Comparison of ENCODE assay signal across 1 cellular context in the genomic region with DNA sequence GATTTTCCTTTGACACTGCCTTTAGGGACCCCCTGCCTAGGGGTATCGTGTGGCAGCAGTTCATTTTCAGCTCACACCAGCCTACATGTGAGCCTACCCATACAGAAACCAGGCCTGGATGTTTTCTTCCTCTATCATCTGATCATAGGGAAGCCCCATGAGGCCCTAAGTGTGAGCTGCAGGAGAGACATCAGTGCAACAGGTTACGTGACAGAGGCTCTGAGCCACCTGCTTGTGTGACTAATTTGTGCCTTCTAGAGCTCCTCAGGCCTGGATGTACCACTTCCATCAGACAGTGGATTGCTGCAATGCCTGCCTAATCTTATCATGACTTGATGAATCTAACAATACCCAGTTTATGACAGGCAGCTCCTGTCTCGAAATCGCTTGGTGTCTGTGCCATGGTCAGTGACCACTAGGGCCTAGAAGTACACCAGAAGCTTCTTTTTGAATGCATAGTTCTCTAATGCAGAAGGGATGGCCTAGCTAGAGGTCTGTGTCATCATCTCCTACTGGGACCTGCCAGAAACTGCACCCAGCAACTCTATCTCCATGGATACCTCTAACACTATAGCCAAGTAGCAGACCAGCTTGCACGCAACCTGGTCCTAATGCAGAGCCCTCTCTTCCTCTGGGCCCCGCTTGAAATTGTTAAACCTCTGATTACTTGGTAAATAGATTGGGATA.
TF ChIP-seq lines count a peak whose summit lies in the region.

No MANE protein-coding gene starts in this region.

TF ChIP-seq in GM12878, 131 proteins besides CTCF, POLR2A, EP300 and RAD21:
- TF ChIP-seq, protein P1, sequence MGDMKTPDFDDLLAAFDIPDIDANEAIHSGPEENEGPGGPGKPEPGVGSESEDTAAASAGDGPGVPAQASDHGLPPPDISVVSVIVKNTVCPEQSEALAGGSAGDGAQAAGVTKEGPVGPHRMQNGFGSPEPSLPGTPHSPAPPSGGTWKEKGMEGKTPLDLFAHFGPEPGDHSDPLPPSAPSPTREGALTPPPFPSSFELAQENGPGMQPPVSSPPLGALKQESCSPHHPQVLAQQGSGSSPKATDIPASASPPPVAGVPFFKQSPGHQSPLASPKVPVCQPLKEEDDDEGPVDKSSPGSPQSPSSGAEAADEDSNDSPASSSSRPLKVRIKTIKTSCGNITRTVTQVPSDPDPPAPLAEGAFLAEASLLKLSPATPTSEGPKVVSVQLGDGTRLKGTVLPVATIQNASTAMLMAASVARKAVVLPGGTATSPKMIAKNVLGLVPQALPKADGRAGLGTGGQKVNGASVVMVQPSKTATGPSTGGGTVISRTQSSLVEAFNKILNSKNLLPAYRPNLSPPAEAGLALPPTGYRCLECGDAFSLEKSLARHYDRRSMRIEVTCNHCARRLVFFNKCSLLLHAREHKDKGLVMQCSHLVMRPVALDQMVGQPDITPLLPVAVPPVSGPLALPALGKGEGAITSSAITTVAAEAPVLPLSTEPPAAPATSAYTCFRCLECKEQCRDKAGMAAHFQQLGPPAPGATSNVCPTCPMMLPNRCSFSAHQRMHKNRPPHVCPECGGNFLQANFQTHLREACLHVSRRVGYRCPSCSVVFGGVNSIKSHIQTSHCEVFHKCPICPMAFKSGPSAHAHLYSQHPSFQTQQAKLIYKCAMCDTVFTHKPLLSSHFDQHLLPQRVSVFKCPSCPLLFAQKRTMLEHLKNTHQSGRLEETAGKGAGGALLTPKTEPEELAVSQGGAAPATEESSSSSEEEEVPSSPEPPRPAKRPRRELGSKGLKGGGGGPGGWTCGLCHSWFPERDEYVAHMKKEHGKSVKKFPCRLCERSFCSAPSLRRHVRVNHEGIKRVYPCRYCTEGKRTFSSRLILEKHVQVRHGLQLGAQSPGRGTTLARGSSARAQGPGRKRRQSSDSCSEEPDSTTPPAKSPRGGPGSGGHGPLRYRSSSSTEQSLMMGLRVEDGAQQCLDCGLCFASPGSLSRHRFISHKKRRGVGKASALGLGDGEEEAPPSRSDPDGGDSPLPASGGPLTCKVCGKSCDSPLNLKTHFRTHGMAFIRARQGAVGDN (IDR thresholded peaks at IDR 0.05): no peak
- TF ChIP-seq, protein P2, sequence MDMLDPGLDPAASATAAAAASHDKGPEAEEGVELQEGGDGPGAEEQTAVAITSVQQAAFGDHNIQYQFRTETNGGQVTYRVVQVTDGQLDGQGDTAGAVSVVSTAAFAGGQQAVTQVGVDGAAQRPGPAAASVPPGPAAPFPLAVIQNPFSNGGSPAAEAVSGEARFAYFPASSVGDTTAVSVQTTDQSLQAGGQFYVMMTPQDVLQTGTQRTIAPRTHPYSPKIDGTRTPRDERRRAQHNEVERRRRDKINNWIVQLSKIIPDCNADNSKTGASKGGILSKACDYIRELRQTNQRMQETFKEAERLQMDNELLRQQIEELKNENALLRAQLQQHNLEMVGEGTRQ (IDR thresholded peaks at IDR 0.05; ENCODE audit: borderline replicate concordance, low read depth, low read length): no peak
- TF ChIP-seq HCFC1 (IDR thresholded peaks at IDR 0.05; ENCODE audit: low read length): no peak
- TF ChIP-seq SRF (IDR thresholded peaks at IDR 0.05; ENCODE audit: low read depth in 2 of 2, low read length in 2 of 2): no peak
- no peak for TF ChIP-seq POLR2AphosphoS2 (IDR thresholded peaks at IDR 0.05; ENCODE audit: low read depth, low read length)
- TF ChIP-seq CHD4 (IDR thresholded peaks at IDR 0.05): no peak
- no peak for TF ChIP-seq BACH1 (IDR thresholded peaks at IDR 0.05; ENCODE audit: borderline replicate concordance)
- no peak for TF ChIP-seq TBL1XR1 (IDR thresholded peaks at IDR 0.05; ENCODE audit: low read depth, low read length)
- no peak for TF ChIP-seq NBN (IDR thresholded peaks at IDR 0.05)
